29 cellular contexts compared by ENCODE assay signal in the genomic region with DNA sequence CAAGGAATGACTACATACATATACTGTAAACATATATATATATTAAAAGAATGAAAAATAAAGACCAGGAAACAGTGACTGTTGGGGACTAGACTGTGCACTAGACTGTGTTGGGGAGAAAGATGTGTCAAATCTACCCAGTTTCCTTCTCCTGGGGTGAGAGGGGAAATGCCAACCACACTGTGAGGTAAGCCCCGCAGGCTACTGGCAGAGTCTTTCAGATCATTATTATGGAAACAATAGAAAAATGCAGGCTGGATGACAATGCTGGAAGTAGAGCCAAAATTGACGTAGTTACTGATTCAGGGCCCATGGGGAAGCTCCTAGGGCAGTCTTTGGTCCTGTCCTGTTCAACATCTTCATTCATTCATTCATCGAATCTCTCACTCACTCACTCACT.
"Had no signal": no experiment of that assay in that cellular context is flagged by ENCODE, and none has a peak within 500 bp of the region (broad histone marks: within the 10 kb centered on the region; RNA-seq: fewer than 3 reads in every experiment).

No MANE protein-coding gene starts in this region.

- H3K4me1 ChIP-seq: adrenal gland, esophagus squamous epithelium, left lung, pancreas, prostate gland, transverse colon had no signal

- H3K27me3 ChIP-seq: adrenal gland, esophagus squamous epithelium, gastrocnemius medialis, left lung, pancreas, right atrium auricular region, transverse colon had no signal

- H3K4me3 Mint-ChIP-seq: activated CD4-positive, alpha-beta memory T cell treated with anti-CD3 and anti-CD28 coated beads for 36 hours; brain; endodermal cell; naive thymus-derived CD8-positive, alpha-beta T cell; neural crest cell; stimulated activated naive B cell treated with anti-CD40 and anti-IgM and Interleukin-4, amounts not matched to agents 10 μg/mL and 1 μg/mL and 100 μg/mL, for 72 hours had no signal

- H3K9me3 ChIP-seq: adrenal gland, esophagus squamous epithelium, gastrocnemius medialis, left lung, pancreas, prostate gland, right atrium auricular region, transverse colon had no signal

- H3K27ac Mint-ChIP-seq: activated CD4-positive, alpha-beta memory T cell treated with anti-CD3 and anti-CD28 coated beads for 36 hours; activated naive CD4-positive, alpha-beta T cell treated with anti-CD3 and anti-CD28 coated beads, Interleukin-2, amount 50 U/mL, for 72 hours; activated T-helper 2 cell treated with anti-CD3 and anti-CD28 coated beads, Interferon-gamma antibody, Interleukin-2, Interleukin-4, amounts not matched to agents 10 μg/mL and 5 μg/mL and 100 μg/mL, durations not matched to agents 14 hours and 24 hours and 36 hours; brain; endodermal cell; stimulated activated naive B cell treated with anti-CD40 and anti-IgM and Interleukin-4, amounts not matched to agents 10 μg/mL and 1 μg/mL and 100 μg/mL, for 72 hours had no signal

- H3K4me3 ChIP-seq: adrenal gland, esophagus squamous epithelium, gastrocnemius medialis, left lung, lung, pancreas, prostate gland, right atrium auricular region, transverse colon had no signal

- H3K27me3 Mint-ChIP-seq: activated CD4-positive, alpha-beta memory T cell treated with anti-CD3 and anti-CD28 coated beads for 36 hours; brain; stimulated activated naive B cell treated with anti-CD40 and anti-IgM and Interleukin-4, amounts not matched to agents 10 μg/mL and 1 μg/mL and 100 μg/mL, for 72 hours had no signal

- H3K36me3 ChIP-seq: adrenal gland, gastrocnemius medialis, left lung, prostate gland had no signal

- DNase-seq: activated CD4-positive, alpha-beta memory T cell treated with anti-CD3 and anti-CD28 coated beads for 36 hours; activated CD4-positive, alpha-beta T cell treated with anti-CD3 and anti-CD28 coated beads for 48 hours; activated T-cell treated with anti-CD3 and anti-CD28 coated beads, Interleukin-2, amount 50 U/mL, for 48 hours; adrenal gland; aorta; cortex of kidney; endodermal cell; esophagus squamous epithelium; gastrocnemius medialis; glutamatergic neuron; left lung; naive thymus-derived CD8-positive, alpha-beta T cell; nucleus accumbens; pancreas; stimulated activated CD4-positive, alpha-beta T cell treated with anti-CD3 and anti-CD28 coated beads, Interleukin-15, amount 100 ng/mL, for 24 hours; stimulated activated CD4-positive, alpha-beta T cell treated with anti-CD3 and anti-CD28 coated beads, Interleukin-2, amount 100 ng/mL, for 24 hours; stimulated activated naive B cell treated with anti-CD40 and anti-IgM and Interleukin-4, amounts not matched to agents 10 μg/mL and 1 μg/mL and 100 μg/mL, for 72 hours; transverse colon had no signal

- H3K9me3 Mint-ChIP-seq: activated CD4-positive, alpha-beta memory T cell treated with anti-CD3 and anti-CD28 coated beads for 36 hours; activated naive CD4-positive, alpha-beta T cell treated with anti-CD3 and anti-CD28 coated beads, Interleukin-2, amount 50 U/mL, for 72 hours; activated T-helper 2 cell treated with anti-CD3 and anti-CD28 coated beads, Interferon-gamma antibody, Interleukin-2, Interleukin-4, amounts not matched to agents 10 μg/mL and 5 μg/mL and 100 μg/mL, durations not matched to agents 14 hours and 24 hours and 36 hours; endodermal cell; naive thymus-derived CD8-positive, alpha-beta T cell; stimulated activated naive B cell treated with anti-CD40 and anti-IgM and Interleukin-4, amounts not matched to agents 10 μg/mL and 1 μg/mL and 100 μg/mL, for 72 hours had no signal

- H3K4me1 Mint-ChIP-seq: endodermal cell; naive thymus-derived CD8-positive, alpha-beta T cell; neural crest cell; stimulated activated naive B cell treated with anti-CD40 and anti-IgM and Interleukin-4, amounts not matched to agents 10 μg/mL and 1 μg/mL and 100 μg/mL, for 72 hours had no signal

- H3K36me3 Mint-ChIP-seq: naive thymus-derived CD8-positive, alpha-beta T cell had no signal

- H3K27ac ChIP-seq: adrenal gland, epithelial cell of prostate, esophagus squamous epithelium, gastrocnemius medialis, left lung, pancreas, prostate gland, right atrium auricular region, transverse colon, VCaP had no signal

- FAIRE-seq: islet of Langerhans, pancreas, TTC549 had no signal
